In the genomic region with DNA sequence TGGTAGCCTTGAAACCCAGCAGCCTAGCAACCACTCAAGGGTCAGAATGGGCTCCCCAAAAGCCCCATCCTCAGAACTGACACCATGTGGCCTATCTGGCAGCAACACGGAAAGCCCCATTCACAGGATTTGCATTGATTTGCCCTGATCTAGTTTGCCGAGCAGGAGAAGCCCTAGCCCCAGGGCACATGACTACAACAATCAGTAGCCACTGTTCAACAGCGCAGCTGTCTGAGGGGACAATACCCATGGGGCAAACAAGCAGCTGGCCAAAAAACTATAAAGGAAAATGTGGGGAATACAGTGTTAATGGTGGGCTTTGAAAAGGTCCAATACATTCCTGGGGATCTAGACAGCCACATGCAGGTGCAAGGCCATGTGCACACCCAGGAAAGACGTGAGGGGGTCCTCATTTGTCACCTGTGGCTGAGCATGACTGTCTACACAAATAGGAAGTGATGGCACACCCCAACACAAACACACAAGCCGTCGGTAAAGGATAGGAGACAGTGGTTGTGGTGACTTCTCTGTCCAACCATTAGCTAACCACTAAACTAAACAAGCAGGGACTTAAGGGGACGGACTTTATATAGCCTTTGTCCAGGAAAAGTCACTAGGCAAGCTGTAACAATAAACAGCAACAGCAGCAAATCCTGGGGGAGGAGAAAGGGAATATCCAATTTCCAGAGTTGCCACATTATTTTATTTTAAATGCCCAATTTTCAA, we compare ENCODE assay signal across 10 cellular contexts.
A peak's percentile ranks its signal among the peaks of the same experiment; 100 is the strongest.
DNase-seq lines count a peak whose midpoint lies in the region; ATAC-seq and TF ChIP-seq lines count a peak whose summit lies in the region.
"Had no signal": no experiment of that assay in that cellular context is flagged by ENCODE, and none has a peak within 500 bp of the region (broad histone marks: within the 10 kb centered on the region; RNA-seq: fewer than 3 reads in every experiment).

No MANE protein-coding gene starts in this region.

- CTCF ChIA-PET in AG04450 (lab: Charles Lee): interaction anchor here (1.3 to 1.5 kb wide), 3 partner anchors 9 to 21 kb away, joined by 3 to 6 read pairs (median 5); no protein-coding TSS in a partner anchor

- H3K27me3 ChIP-seq in AG04450 (ENCODE audit: control insufficient read depth, insufficient read depth, low read length): no peaks in the 10 kb centered on the region
- H3K27me3 ChIP-seq in prostate gland (replicated peaks; ENCODE audit: insufficient read depth): no peaks in the 10 kb centered on the region

- H3K27ac ChIP-seq in AG04450 (ENCODE audit: low read depth, low read length) (peak overlapping the region; percentile 25), angular gyrus (ENCODE audit: low read depth, low read length) (peak overlapping the region; percentile 68), prostate gland (no peak overlapping the region)

- H3K4me3 ChIP-seq in AG04450 (ENCODE audit: low read depth, low read length) (no peak overlapping the region), prostate gland (no peak overlapping the region)

- no peak for TF ChIP-seq POLR2A in prostate gland (IDR thresholded peaks at IDR 0.05)

- H3K9me3 ChIP-seq in AG04450 (ENCODE audit: control insufficient read depth, insufficient read depth, low read length) (no peaks in the 10 kb centered on the region), prostate gland (no peaks in the 10 kb centered on the region)

- ATAC-seq in GM19324 (IDR thresholded peaks at IDR 0.05; ENCODE audit: low FRiP score, unreplicated experiment): peak; percentile 51
- ATAC-seq in HG03064 (IDR thresholded peaks at IDR 0.05; ENCODE audit: low read depth, unreplicated experiment): peak; percentile 33

- intact Hi-C loops in prostate gland (cut with DNase I): no loop called here

- H3K36me3 ChIP-seq in prostate gland: peaks cover 24 to 31% of the 10 kb centered on the region in 2 donors

- H3K4me1 ChIP-seq in prostate gland (replicated peaks): no peaks in the 10 kb centered on the region

- POLR2A ChIA-PET in AG04450 (lab: Yijun Ruan, JAX): no interaction called here

- DNase-seq in AG04450 (ENCODE audit: low read depth, low spot score) (no peak), middle frontal gyrus (ENCODE audit: extremely low spot score, low spot score) (no peak), HPDE6-E6E7 (ENCODE audit: extremely low spot score) (no peak), prostate gland (ENCODE audit: low spot score) (no peak), A172 (ENCODE audit: low spot score) (no peak)
- DNase-seq: amniotic stem cell, Right ventricle myocardium superior had no signal

- TF ChIP-seq CTCF in AG04450 (IDR thresholded peaks at IDR 0.05; ENCODE audit: low read depth, low read length) (no peak), prostate gland (IDR thresholded peaks at IDR 0.05) (no peak)

- 77% methylated on average over 7 of the region's 7 CpGs for WGBS in prostate gland

Comparison
In these comparisons a context has a peak if more than half of its experiments do, and no peak if none do; other contexts are left out.
1. H3K27ac ChIP-seq: peak in AG04450 (single experiment) and angular gyrus (single experiment); none in prostate gland (0 of 2).